ENCODE assay signal across 26 cellular contexts in the genomic region with DNA sequence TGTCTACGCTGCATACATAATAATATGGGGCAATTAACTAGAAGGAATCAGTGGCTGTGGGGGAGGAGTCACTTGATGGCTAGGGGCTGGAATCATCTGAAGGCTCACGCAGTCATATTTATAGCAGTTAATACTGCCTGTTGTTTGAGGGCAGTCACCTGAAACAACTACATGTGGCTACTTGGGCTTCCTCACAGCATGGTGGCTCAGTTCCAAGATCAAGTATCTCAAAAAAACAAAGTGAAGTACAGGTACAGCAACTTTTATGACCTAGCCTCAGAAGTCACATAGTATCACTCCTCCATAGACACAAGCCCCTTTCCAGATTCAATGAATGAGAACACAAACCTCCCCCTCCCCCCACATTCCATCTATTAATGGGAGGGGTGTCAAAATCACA.
"Had no signal": no experiment of that assay in that cellular context is flagged by ENCODE, and none has a peak within 500 bp of the region (broad histone marks: within the 10 kb centered on the region; RNA-seq: fewer than 3 reads in every experiment).

No MANE protein-coding gene starts in this region.

- H3K9me3 ChIP-seq: right atrium auricular region, stomach, tibial artery had no signal

- H3K36me3 ChIP-seq: right atrium auricular region, stomach, tibial artery had no signal

- H3K4me3 ChIP-seq: right atrium auricular region, smooth muscle cell, stomach, tibial artery had no signal

- FAIRE-seq: kidney, TTC549 had no signal

- H3K27ac Mint-ChIP-seq: mesothelial cell of epicardium; stimulated activated naive B cell treated with anti-CD40 and anti-IgM and Interleukin-4, amounts not matched to agents 10 μg/mL and 1 μg/mL and 100 μg/mL, for 72 hours; T-helper 1 cell treated with Interleukin-12 subunit alpha and Interleukin-12 subunit beta and Interleukin-4 antibody, amounts not matched to agents 30 μg/mL and 1 μg/mL, for 36 hours had no signal

- DNase-seq: activated CD4-positive, alpha-beta T cell treated with anti-CD3 and anti-CD28 coated beads for 48 hours; activated CD4-positive, alpha-beta T cell treated with anti-CD3 and anti-CD28 coated beads, Interleukin-2, amount 50 U/mL, for 48 hours; activated CD8-positive, alpha-beta memory T cell treated with anti-CD3 and anti-CD28 coated beads for 24 hours; activated effector memory CD4-positive, alpha-beta T cell treated with Interleukin-2 at 50 U/mL for 16 hours; activated naive CD4-positive, alpha-beta T cell treated with Interleukin-2 at 50 U/mL for 16 hours; amniotic stem cell; caudate nucleus; cortex of kidney; effector memory CD8-positive, alpha-beta T cell; foreskin fibroblast; head of caudate nucleus; hypothalamus; immature natural killer cell; kidney; left colon; naive thymus-derived CD4-positive, alpha-beta T cell; stimulated activated CD4-positive, alpha-beta T cell treated with anti-CD3 and anti-CD28 coated beads, Interleukin-1b, Interleukin-23, amount 100 ng/mL, for 48 hours; stimulated activated naive B cell treated with anti-CD40 and anti-IgM and Interleukin-4, amounts not matched to agents 10 μg/mL and 1 μg/mL and 100 μg/mL, for 72 hours; stomach; T-helper 9 cell; tibial artery had no signal

- H3K4me2 ChIP-seq: smooth muscle cell had no signal

- ATAC-seq: effector memory CD8-positive, alpha-beta T cell; left colon; naive thymus-derived CD4-positive, alpha-beta T cell; stimulated activated naive B cell treated with anti-CD40 and anti-IgM and Interleukin-4, amounts not matched to agents 10 μg/mL and 1 μg/mL and 100 μg/mL, for 72 hours had no signal

- H3K4me3 Mint-ChIP-seq: mesothelial cell of epicardium; T-helper 1 cell treated with Interleukin-12 subunit alpha and Interleukin-12 subunit beta and Interleukin-4 antibody, amounts not matched to agents 30 μg/mL and 1 μg/mL, for 36 hours had no signal

- H3K36me3 Mint-ChIP-seq: mesothelial cell of epicardium had no signal

- H3K27ac ChIP-seq: right atrium auricular region had no signal

- H3K27me3 ChIP-seq: right atrium auricular region, stomach, tibial artery had no signal
